In genomic region chr19:2242092-2242537, GRCh38 we compare ENCODE assay signal across 1 cellular context.
A peak's percentile ranks its signal among the peaks of the same experiment; 100 is the strongest.
TF ChIP-seq lines count a peak whose summit lies in the region.

No MANE protein-coding gene starts in this region.

TF ChIP-seq in HepG2, 621 proteins besides CTCF, POLR2A, EP300 and RAD21 (continued from another document):
- TF ChIP-seq JARID2 (CRISPR knock-in tag; IDR thresholded peaks at IDR 0.05; ENCODE audit: insufficient replicate concordance) (no peak), GRHL1 (CRISPR knock-in tag; conservative IDR thresholded peaks at IDR 0.05) (no peak), MLX (CRISPR knock-in tag; IDR thresholded peaks at IDR 0.05) (0 out of 2 replicates have a peak, but pooled peaks have one; percentile 27), ZNF776 (CRISPR knock-in tag; IDR thresholded peaks at IDR 0.05) (no peak), ZNF598 (CRISPR knock-in tag; IDR thresholded peaks at IDR 0.05; ENCODE audit: borderline replicate concordance) (peak; percentile 61; the same call in 1 of the 2 replicates), HMGXB4 (CRISPR knock-in tag; IDR thresholded peaks at IDR 0.05; ENCODE audit: borderline replicate concordance in 1 of 2, low read depth in 1 of 2) (peak in 1 of 2 experiments; percentile 30; a peak in 1 of 4 replicates), ZNF318 (CRISPR knock-in tag; IDR thresholded peaks at IDR 0.05) (no peak), ZSCAN31 (CRISPR knock-in tag; IDR thresholded peaks at IDR 0.05; ENCODE audit: low read depth) (0 out of 2 replicates have a peak, but pooled peaks have one; percentile 48), SMAD1 (CRISPR knock-in tag; IDR thresholded peaks at IDR 0.05; ENCODE audit: borderline replicate concordance, low read depth) (no peak), GATAD2A (CRISPR knock-in tag; IDR thresholded peaks at IDR 0.05) (peak; percentile 74), KDM3A (CRISPR knock-in tag; IDR thresholded peaks at IDR 0.05; ENCODE audit: low read depth) (0 out of 2 replicates have a peak, but pooled peaks have one; percentile 52), ZFY (CRISPR knock-in tag; IDR thresholded peaks at IDR 0.05) (peak; percentile 2; the same call in 1 of the 2 replicates)
TF ChIP-seq in HepG2: peak in this region for 92.
